ENCODE assay signal across 14 cellular contexts in the genomic region with DNA sequence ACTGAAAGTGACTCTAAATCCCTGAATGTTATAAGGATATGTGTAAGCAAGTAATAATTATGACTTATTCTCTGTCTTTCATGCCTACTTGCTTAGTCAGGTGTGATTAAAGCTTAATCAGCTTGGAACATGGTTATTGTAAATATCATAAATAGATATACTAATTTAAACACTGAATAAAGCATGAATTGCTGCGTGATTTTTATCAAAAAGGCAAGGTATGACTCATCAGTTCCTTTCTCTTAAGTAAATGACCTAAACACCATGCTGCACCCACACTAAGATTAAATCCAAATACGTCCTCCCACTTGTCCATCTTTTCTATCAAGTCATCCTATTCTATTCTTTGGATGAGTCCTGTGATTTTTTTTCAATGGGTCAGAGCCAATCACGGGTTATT.
DNase-seq lines count a peak whose midpoint lies in the region; ATAC-seq and TF ChIP-seq lines count a peak whose summit lies in the region.
"Had no signal": no experiment of that assay in that cellular context is flagged by ENCODE, and none has a peak within 500 bp of the region (broad histone marks: within the 10 kb centered on the region; RNA-seq: fewer than 3 reads in every experiment).

No MANE protein-coding gene starts in this region.

- intact Hi-C loops in ascending aorta (cut with DNase I) = no loop called here

- DNase-seq in DMS53 (lab: John Stamatoyannopoulos, UW) = peak; percentile 64
- DNase-seq in LoVo (ENCODE audit: low spot score) = peak; percentile 84
- peak; percentile 74 for DNase-seq in brain microvascular endothelial cell
- peak; percentile 80 for DNase-seq in kidney tubule cell (ENCODE audit: low spot score)
- no peak for DNase-seq in NCI-H82 (lab: John Stamatoyannopoulos, UW)
- DNase-seq in ascending aorta (ENCODE audit: low spot score in 2 of 2) = no peak
- DNase-seq: activated CD4-positive, alpha-beta T cell treated with anti-CD3 and anti-CD28 coated beads, Interleukin-2, amount 10 ng/mL, durations not matched to agents 24 days and 14 days; activated gamma-delta T cell treated with Interleukin-2 at 50 U/mL for 16 hours; CD8-positive, alpha-beta T cell; NCI-H1436 treated with DMSO at 0.1 percent for 48 hours; pancreas; stomach had no signal

- H3K4me3 ChIP-seq in brain microvascular endothelial cell (ENCODE audit: low read depth, low read length) = peak overlapping the region; percentile 12
- H3K4me3 ChIP-seq in ascending aorta = no peak overlapping the region
- H3K4me3 ChIP-seq: pancreas, stomach had no signal

- H3K27ac ChIP-seq in brain microvascular endothelial cell = peak overlapping the region; percentile 70
- no peak overlapping the region for H3K27ac ChIP-seq in ascending aorta
- H3K27ac ChIP-seq: pancreas, stomach had no signal

- TF ChIP-seq CTCF in brain microvascular endothelial cell (IDR thresholded peaks at IDR 0.05; ENCODE audit: low read depth, low read length, missing control alignments) = no peak
- no peak for TF ChIP-seq CTCF in ascending aorta (IDR thresholded peaks at IDR 0.05)

- no peaks in the 10 kb centered on the region for H3K4me1 ChIP-seq in ascending aorta
- H3K4me1 ChIP-seq: pancreas, stomach had no signal

- no peaks in the 10 kb centered on the region for H3K9me3 ChIP-seq in ascending aorta
- H3K9me3 ChIP-seq: pancreas, stomach had no signal

- ATAC-seq in HG03108 (IDR thresholded peaks at IDR 0.05; ENCODE audit: unreplicated experiment) (no peak), HG03565 (IDR thresholded peaks at IDR 0.05; ENCODE audit: unreplicated experiment) (no peak)
- ATAC-seq: CD8-positive, alpha-beta T cell; pancreas had no signal

- in situ Hi-C loops in brain microvascular endothelial cell (cut with HindIII; ENCODE audit: low pct_ligation_motif_present, low sequenced_read_pairs) = loop anchor here (25.0 kb wide), 1 partner anchor 91 kb away; no protein-coding TSS in a partner anchor

- no peaks in the 10 kb centered on the region for H3K36me3 ChIP-seq in brain microvascular endothelial cell (replicated peaks)
- no peaks in the 10 kb centered on the region for H3K36me3 ChIP-seq in ascending aorta
- H3K36me3 ChIP-seq: pancreas, stomach had no signal

- H3K27me3 ChIP-seq in brain microvascular endothelial cell (replicated peaks) = no peaks in the 10 kb centered on the region
- no peaks in the 10 kb centered on the region for H3K27me3 ChIP-seq in ascending aorta
- H3K27me3 ChIP-seq: stomach had no signal

Comparison
In these comparisons a context has a peak if more than half of its experiments do, and no peak if none do; other contexts are left out.
1. DNase-seq: peak in DMS53 (single experiment), LoVo (single experiment), brain microvascular endothelial cell (single experiment) and kidney tubule cell (single experiment); none in NCI-H82 (single experiment) and ascending aorta (0 of 2).